In the genomic region with DNA sequence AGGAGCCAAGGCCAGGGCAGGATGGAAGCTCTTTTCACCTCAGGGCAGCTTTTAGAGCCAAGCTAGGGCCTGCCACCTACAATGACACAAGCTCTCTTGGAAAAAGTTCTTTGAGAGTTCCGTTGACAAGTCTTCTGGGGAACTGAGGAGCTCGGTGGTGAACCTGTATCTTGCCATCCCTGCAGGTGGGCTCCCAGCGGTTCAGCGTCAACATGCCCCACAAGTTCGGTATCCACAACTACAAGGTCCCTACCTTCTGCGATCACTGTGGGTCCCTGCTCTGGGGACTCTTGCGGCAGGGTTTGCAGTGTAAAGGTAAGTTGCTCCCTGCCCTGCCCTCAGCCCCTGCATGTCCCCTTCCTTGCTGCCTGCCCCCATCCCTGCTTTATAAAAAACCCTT, we compare ENCODE assay signal across 20 cellular contexts.
"Had no signal": no experiment of that assay in that cellular context is flagged by ENCODE, and none has a peak within 500 bp of the region (broad histone marks: within the 10 kb centered on the region; RNA-seq: fewer than 3 reads in every experiment).

No MANE protein-coding gene starts in this region.

- H3K9me3 ChIP-seq: colonic mucosa, gastrocnemius medialis, heart right ventricle, mucosa of descending colon, neutrophil, spleen, thoracic aorta, tibial nerve, upper lobe of left lung, uterus had no signal

- H3K27me3 ChIP-seq: colonic mucosa, gastrocnemius medialis, heart right ventricle, neutrophil, spleen, tibial nerve, upper lobe of left lung, uterus had no signal

- H3K36me3 ChIP-seq: colonic mucosa, gastrocnemius medialis, neutrophil, thoracic aorta, uterus had no signal

- H3K27ac ChIP-seq: colonic mucosa, gastrocnemius medialis, heart right ventricle, neutrophil, parathyroid adenoma, skin epidermis, spleen, thoracic aorta, tibial nerve, uterus had no signal

- H3K4me1 ChIP-seq: parathyroid adenoma, uterus had no signal

- DNase-seq: colonic mucosa; effector memory CD8-positive, alpha-beta T cell; foreskin fibroblast; gastrocnemius medialis; heart right ventricle; hippocampal formation; mesenchymal stem cell; naive B cell; spleen; stimulated activated CD4-positive, alpha-beta T cell treated with anti-CD3 and anti-CD28 coated beads, Interleukin-4, amount 100 ng/mL, for 4 hours; stimulated activated naive CD8-positive, alpha-beta T cell treated with anti-CD3 and anti-CD28 coated beads, Interleukin-15, Interleukin-2, amounts not matched to agents 100 U/mL and 50 U/mL, for 24 hours; upper lobe of left lung; uterus had no signal

- H3K4me3 ChIP-seq: colonic mucosa, gastrocnemius medialis, heart right ventricle, mucosa of descending colon, skin epidermis, spleen, thoracic aorta, tibial nerve, upper lobe of left lung, uterus had no signal

- ATAC-seq: effector memory CD8-positive, alpha-beta T cell; gastrocnemius medialis; heart right ventricle; mucosa of descending colon; natural killer cell treated with Interleukin-12 subunit alpha and Interleukin-12 subunit beta and Interleukin-15 and Interleukin-18, amount 100 ng/mL, for 72 hours; stimulated activated naive CD8-positive, alpha-beta T cell treated with anti-CD3 and anti-CD28 coated beads, Interleukin-15, Interleukin-2, amounts not matched to agents 100 U/mL and 50 U/mL, for 24 hours had no signal
